ENCODE assay signal across 9 cellular contexts in genomic region chr5:107466233-107466769, GRCh38.
A peak's percentile ranks its signal among the peaks of the same experiment; 100 is the strongest.
DNase-seq lines count a peak whose midpoint lies in the region; ATAC-seq and TF ChIP-seq lines count a peak whose summit lies in the region.
"Had no signal": no experiment of that assay in that cellular context is flagged by ENCODE, and none has a peak within 500 bp of the region (broad histone marks: within the 10 kb centered on the region; RNA-seq: fewer than 3 reads in every experiment).

No MANE protein-coding gene starts in this region.

- DNase-seq in H4 (ENCODE audit: low spot score) (peak; percentile 84), SJSA1 (ENCODE audit: low read depth in 1 of 2, low spot score in 2 of 2) (peak; percentile 76 to 79), fibroblast of lung (ENCODE audit: low read depth in 2 of 2) (peak; percentile 44 to 95), midbrain (lab: John Stamatoyannopoulos, UW) (no peak), NCI-H526 treated with DMSO at 0.1 percent for 48 hours (lab: John Stamatoyannopoulos, UW) (no peak)
- DNase-seq in stimulated activated CD8-positive, alpha-beta memory T cell treated with anti-CD3 and anti-CD28 coated beads, Interleukin-4, amount 100 ng/mL, for 48 hours, result no peak
- DNase-seq: activated naive CD4-positive, alpha-beta T cell treated with anti-CD3 and anti-CD28 coated beads, Interleukin-2, amount 50 U/mL, for 16 hours had no signal

- peaks cover 47% of the 10 kb centered on the region for H3K4me1 ChIP-seq in SJSA1 (replicated peaks)
- H3K4me1 ChIP-seq in fibroblast of lung (ENCODE audit: control insufficient read depth, extremely low read depth, insufficient read depth, low read length), result peaks cover 4% of the 10 kb centered on the region
- H3K4me1 ChIP-seq in parathyroid adenoma, result peaks cover 7% of the 10 kb centered on the region

- H3K9me3 ChIP-seq in SJSA1 (replicated peaks) (no peaks in the 10 kb centered on the region), fibroblast of lung (ENCODE audit: control insufficient read depth, insufficient read depth, low read depth, low read length) (no peaks in the 10 kb centered on the region), parathyroid adenoma (ENCODE audit: control insufficient read depth, low read length) (no peaks in the 10 kb centered on the region)

- H3K36me3 ChIP-seq in SJSA1 (no peaks in the 10 kb centered on the region), fibroblast of lung (ENCODE audit: control insufficient read depth, insufficient read depth, low read length) (no peaks in the 10 kb centered on the region), parathyroid adenoma (ENCODE audit: control insufficient read depth, insufficient read depth, low read length) (no peaks in the 10 kb centered on the region)

- no peak for TF ChIP-seq CTCF in fibroblast of lung (conservative IDR thresholded peaks at IDR 0.05 in 1 of 2, IDR thresholded peaks at IDR 0.05 in 1 of 2; ENCODE audit: low read depth in 1 of 2, low read length in 2 of 2)
- TF ChIP-seq CTCF in parathyroid adenoma (IDR thresholded peaks at IDR 0.05), result no peak

- 0 out of 2 replicates have a peak overlapping the region, but pooled peaks have one; percentile 1 for H3K27ac ChIP-seq in SJSA1
- no peak overlapping the region for H3K27ac ChIP-seq in fibroblast of lung (ENCODE audit: insufficient read depth, low read length)
- no peak overlapping the region for H3K27ac ChIP-seq in parathyroid adenoma

- no peak overlapping the region for H3K4me2 ChIP-seq in fibroblast of lung (ENCODE audit: extremely low read depth, insufficient read depth, low read length)
- H3K4me2 ChIP-seq in parathyroid adenoma (ENCODE audit: low read length), result peak overlapping the region; percentile 51

- no peak overlapping the region for H2AFZ ChIP-seq in fibroblast of lung (ENCODE audit: low read length)
- peak overlapping the region; percentile 58 for H2AFZ ChIP-seq in parathyroid adenoma

- no peaks in the 10 kb centered on the region for H3K27me3 ChIP-seq in SJSA1 (replicated peaks)
- no peaks in the 10 kb centered on the region for H3K27me3 ChIP-seq in fibroblast of lung (ENCODE audit: control insufficient read depth, insufficient read depth, low read length)
- no peaks in the 10 kb centered on the region for H3K27me3 ChIP-seq in parathyroid adenoma (ENCODE audit: control insufficient read depth, insufficient read depth, low read length)

- H3K79me2 ChIP-seq in fibroblast of lung (ENCODE audit: control insufficient read depth, insufficient read depth, low read length) (no peaks in the 10 kb centered on the region), parathyroid adenoma (no peaks in the 10 kb centered on the region)

- H3K4me3 ChIP-seq in SJSA1 (no peak overlapping the region), fibroblast of lung (replicated peaks in 1 of 4; ENCODE audit: control extremely low read depth in 1 of 4, insufficient read depth in 1 of 4, low read depth in 3 of 4, low read length in 4 of 4) (no peak overlapping the region), parathyroid adenoma (ENCODE audit: low read depth, low read length) (no peak overlapping the region)

- no peak for ATAC-seq in GM21825 (IDR thresholded peaks at IDR 0.05; ENCODE audit: unreplicated experiment)

- H4K20me1 ChIP-seq in fibroblast of lung (ENCODE audit: control insufficient read depth, extremely low read depth, insufficient read depth, low read length), result no peaks in the 10 kb centered on the region

- no peak overlapping the region for H3K9ac ChIP-seq in fibroblast of lung (ENCODE audit: insufficient read depth, low read length)
- H3K9ac ChIP-seq in parathyroid adenoma, result no peak overlapping the region

Comparison
In these comparisons a context has a peak if more than half of its experiments do, and no peak if none do; other contexts are left out.
1. DNase-seq: peak in H4 (single experiment), SJSA1 (2 of 2) and fibroblast of lung (2 of 2); none in midbrain (single experiment), NCI-H526 treated with DMSO at 0.1 percent for 48 hours (single experiment) and stimulated activated CD8-positive, alpha-beta memory T cell treated with anti-CD3 and anti-CD28 coated beads, Interleukin-4, amount 100 ng/mL, for 48 hours (single experiment).